8 cellular contexts compared by ENCODE assay signal in genomic region chr15:81323944-81324881, GRCh38. TPM values are rescaled to one million over a fixed set of nuclear protein-coding genes. Genes with fewer than 3 reads are reported as not detected.
A peak's percentile ranks its signal among the peaks of the same experiment; 100 is the strongest.
DNase-seq lines count a peak whose midpoint lies in the region; ATAC-seq and TF ChIP-seq lines count a peak whose summit lies in the region.

TSS of gene STARD5 (minus strand) at chr15:81324141. CDS start at chr15:81324099, 42 bp downstream.

- H3K4me1 ChIP-seq in OCI-LY3 (ENCODE audit: low read length), result peaks cover 15% of the 10 kb centered on the region

- peak; percentile 99 for ATAC-seq in GM21528 (IDR thresholded peaks at IDR 0.05; ENCODE audit: low FRiP score, unreplicated experiment)

- H3K36me3 ChIP-seq in OCI-LY3 (replicated peaks; ENCODE audit: low read depth, low read length), result peaks cover 23% of the 10 kb centered on the region

- peak within 1 kb of the TSS; percentile 77 for H3K9ac ChIP-seq in OCI-LY3 (ENCODE audit: low read length)

- peak within 1 kb of the TSS; percentile 87 for H3K4me2 ChIP-seq in OCI-LY3 (ENCODE audit: low read length)

- H3K4me3 ChIP-seq in OCI-LY3 (ENCODE audit: low read length) (peak within 1 kb of the TSS; percentile 88), epithelial cell of proximal tubule (ENCODE audit: low read depth, low read length) (peak within 1 kb of the TSS; percentile 84)

- TF ChIP-seq CTCF in OCI-LY3 (IDR thresholded peaks at IDR 0.05; ENCODE audit: low read depth, low read length) (no peak), epithelial cell of proximal tubule (conservative IDR thresholded peaks at IDR 0.05; ENCODE audit: low read depth, low read length) (no peak)

- H3K79me2 ChIP-seq in OCI-LY3 (ENCODE audit: low read length), result peaks cover 18% of the 10 kb centered on the region

- peak; percentile 97 for DNase-seq in DMS 273 (lab: John Stamatoyannopoulos, UW; ENCODE audit: unreplicated experiment)
- peak; percentile 96 for DNase-seq in HuH-7.5 (ENCODE audit: low spot score)
- peak; percentile 92 for DNase-seq in activated T-cell treated with anti-CD3 and anti-CD28 coated beads for 4 hours
- peak; percentile 44 for DNase-seq in epithelial cell of proximal tubule (ENCODE audit: low read depth)
- DNase-seq in mucosa of gallbladder (ENCODE audit: low spot score), result peak; percentile 99
- peak; percentile 97 for DNase-seq in stimulated activated CD8-positive, alpha-beta memory T cell treated with anti-CD3 and anti-CD28 coated beads, Interleukin-4, amount 100 ng/mL, for 24 hours (ENCODE audit: low read depth)

- no peaks in the 10 kb centered on the region; the same call in 1 of the 2 replicates for H4K20me1 ChIP-seq in OCI-LY3 (ENCODE audit: insufficient read depth, low read length)

- no peak within 1 kb of the TSS for H3K27ac ChIP-seq in OCI-LY3 (ENCODE audit: low read length)

- peak within 1 kb of the TSS; percentile 87 for H2AFZ ChIP-seq in OCI-LY3 (ENCODE audit: low read depth, low read length)

- no peaks in the 10 kb centered on the region for H3K27me3 ChIP-seq in OCI-LY3 (ENCODE audit: low read depth, low read length)

- H3K9me3 ChIP-seq in OCI-LY3 (ENCODE audit: insufficient read depth, low read length), result no peaks in the 10 kb centered on the region

RNA-seq across cellular contexts. Expression of gene STARD5, which starts in this region (rescaled TPM):
- total RNA-seq in epithelial cell of proximal tubule (0.63 and 1.1 TPM in 2 replicates), mucosa of gallbladder (6.7 TPM)

Comparison
In these comparisons a context has a peak if more than half of its experiments do, and no peak if none do; other contexts are left out.
1. DNase-seq: peak in every context shown above with its lines; median percentile 99 in mucosa of gallbladder; 97 in DMS 273; 97 in stimulated activated CD8-positive, alpha-beta memory T cell treated with anti-CD3 and anti-CD28 coated beads, Interleukin-4, amount 100 ng/mL, for 24 hours; 96 in HuH-7.5; 92 in activated T-cell treated with anti-CD3 and anti-CD28 coated beads for 4 hours; 44 in epithelial cell of proximal tubule.